12 cellular contexts compared by ENCODE assay signal in genomic region chr13:50678464-50679162, GRCh38.
A peak's percentile ranks its signal among the peaks of the same experiment; 100 is the strongest.
DNase-seq lines count a peak whose midpoint lies in the region; ATAC-seq and TF ChIP-seq lines count a peak whose summit lies in the region.
"Had no signal": no experiment of that assay in that cellular context is flagged by ENCODE, and none has a peak within 500 bp of the region (broad histone marks: within the 10 kb centered on the region; RNA-seq: fewer than 3 reads in every experiment).

No MANE protein-coding gene starts in this region.

- peak overlapping the region; percentile 60 for H3K4me2 ChIP-seq in skeletal muscle satellite cell (ENCODE audit: low read length)

- H3K4me1 ChIP-seq in HEK293 (ENCODE audit: control insufficient read depth, insufficient read depth, low read length) (no peaks in the 10 kb centered on the region), skeletal muscle satellite cell (ENCODE audit: control insufficient read depth, insufficient read depth, low read length) (peaks cover 45% of the 10 kb centered on the region)
- H3K4me1 ChIP-seq: colonic mucosa had no signal

- H3K36me3 ChIP-seq in HEK293 (ENCODE audit: control insufficient read depth in 2 of 2, insufficient read depth in 1 of 2, low read length in 2 of 2) (no peaks in the 10 kb centered on the region), skeletal muscle satellite cell (ENCODE audit: insufficient read depth, low read length) (no peaks in the 10 kb centered on the region)
- H3K36me3 ChIP-seq: colonic mucosa had no signal

- POLR2A ChIA-PET in HEK293 (lab: Yijun Ruan, JAX): no interaction called here

- H3K9me3 ChIP-seq in HEK293 (ENCODE audit: control insufficient read depth, insufficient read depth, low read depth, low read length) (no peaks in the 10 kb centered on the region), skeletal muscle satellite cell (replicated peaks; ENCODE audit: low read length) (no peaks in the 10 kb centered on the region)
- H3K9me3 ChIP-seq: colonic mucosa had no signal

- H3K27me3 ChIP-seq in skeletal muscle satellite cell (ENCODE audit: control insufficient read depth, insufficient read depth, low read length): no peaks in the 10 kb centered on the region
- H3K27me3 ChIP-seq: colonic mucosa had no signal

- ATAC-seq in HG02970 (IDR thresholded peaks at IDR 0.05; ENCODE audit: low FRiP score, unreplicated experiment) (no peak), GM21515 (IDR thresholded peaks at IDR 0.05; ENCODE audit: unreplicated experiment) (no peak)

- H3K4me3 ChIP-seq in HEK293 (ENCODE audit: low read depth, low read length) (no peak overlapping the region), skeletal muscle satellite cell (ENCODE audit: low read length) (peak overlapping the region; percentile 37)
- H3K4me3 ChIP-seq: colonic mucosa had no signal

- CTCF ChIA-PET in HEK293 (lab: Yijun Ruan, JAX): interaction anchor here (0.6 kb wide), 1 partner anchor 35 kb away, joined by 3 read pairs; no protein-coding TSS in a partner anchor

- no peak for TF ChIP-seq CTCF in HEK293 (tag by site-specific recombination; IDR thresholded peaks at IDR 0.05)

- H3K9ac ChIP-seq in skeletal muscle satellite cell (ENCODE audit: low read depth, low read length): peak overlapping the region; percentile 68
- H3K9ac ChIP-seq: parathyroid adenoma had no signal

- DNase-seq in amniotic epithelial cell (ENCODE audit: low read depth) (peak; percentile 85), foreskin melanocyte (peak; percentile 19), SW 1271 (lab: John Stamatoyannopoulos, UW) (no peak), NOMO-1 treated with DMSO at 0.1 percent for 48 hours (lab: John Stamatoyannopoulos, UW; ENCODE audit: unreplicated experiment) (no peak)
- DNase-seq: colonic mucosa, H9, NCI-H2171 treated with DMSO at 0.1 percent for 48 hours had no signal

- H3K27ac ChIP-seq in HEK293 (ENCODE audit: extremely low read depth, low read depth, low read length): no peak overlapping the region
- H3K27ac ChIP-seq: colonic mucosa, parathyroid adenoma had no signal

TF ChIP-seq in HEK293, 187 proteins besides CTCF, POLR2A, EP300 and RAD21:
- TF ChIP-seq ZFHX2 (tag by site-specific recombination; conservative IDR thresholded peaks at IDR 0.05): peak; percentile 93
- no peak for TF ChIP-seq BCL6B (tag by site-specific recombination; IDR thresholded peaks at IDR 0.05)
- TF ChIP-seq ZNF530 (tag by site-specific recombination; IDR thresholded peaks at IDR 0.05; ENCODE audit: low read depth): no peak
- peak; percentile 91 for TF ChIP-seq EGR2 (tag by site-specific recombination; IDR thresholded peaks at IDR 0.05; ENCODE audit: low read depth)
- TF ChIP-seq ZNF600 (tag by site-specific recombination; IDR thresholded peaks at IDR 0.05): no peak

Comparison
In these comparisons a context has a peak if more than half of its experiments do, and no peak if none do; other contexts are left out.
1. DNase-seq: peak in amniotic epithelial cell (single experiment) and foreskin melanocyte (single experiment); none in SW 1271 (0 of 2) and NOMO-1 treated with DMSO at 0.1 percent for 48 hours (single experiment).